15 cellular contexts compared by ENCODE assay signal in genomic region chr5:155211764-155212163, GRCh38.
A peak's percentile ranks its signal among the peaks of the same experiment; 100 is the strongest.
DNase-seq lines count a peak whose midpoint lies in the region; ATAC-seq lines count a peak whose summit lies in the region.
"Had no signal": no experiment of that assay in that cellular context is flagged by ENCODE, and none has a peak within 500 bp of the region (broad histone marks: within the 10 kb centered on the region; RNA-seq: fewer than 3 reads in every experiment).

No MANE protein-coding gene starts in this region.

- H3K4me1 Mint-ChIP-seq in stimulated activated memory B cell treated with anti-CD40 and anti-IgM and Interleukin-4, amounts not matched to agents 10 μg/mL and 1 μg/mL and 100 μg/mL, for 72 hours: peaks cover 4% of the 10 kb centered on the region
- H3K4me1 Mint-ChIP-seq: CD4-positive, CD25-positive, alpha-beta regulatory T cell had no signal

- no peak overlapping the region for H3K9ac ChIP-seq in HUES64 (ENCODE audit: low read depth, low read length)

- no peak overlapping the region for H3K4me3 ChIP-seq in HUES64 (ENCODE audit: low read length)
- H3K4me3 ChIP-seq: GM23338 had no signal

- H3K4me1 ChIP-seq in HUES64 (ENCODE audit: insufficient read depth, low read length): peaks cover 11% of the 10 kb centered on the region; the same call in 1 of the 2 replicates

- peaks cover 3% of the 10 kb centered on the region for H3K9me3 Mint-ChIP-seq in stimulated activated memory B cell treated with anti-CD40 and anti-IgM and Interleukin-4, amounts not matched to agents 10 μg/mL and 1 μg/mL and 100 μg/mL, for 72 hours

- ATAC-seq in stimulated activated memory B cell treated with anti-CD40 and anti-IgM and Interleukin-4, amounts not matched to agents 10 μg/mL and 1 μg/mL and 100 μg/mL, for 72 hours: peak; percentile 12
- ATAC-seq in HG02642 (IDR thresholded peaks at IDR 0.05; ENCODE audit: poor library complexity, unreplicated experiment) (no peak), GM21786 (IDR thresholded peaks at IDR 0.05; ENCODE audit: unreplicated experiment) (no peak)
- ATAC-seq: GM23338 had no signal

- H3K9me3 ChIP-seq in HUES64 (ENCODE audit: insufficient read depth, low read depth, low read length): no peaks in the 10 kb centered on the region

- 0 out of 2 replicates have a peak overlapping the region, but pooled peaks have one; percentile 45 for H3K27ac ChIP-seq in HUES64 (ENCODE audit: low read depth, low read length)
- H3K27ac ChIP-seq: 22Rv1 had no signal

- no peaks in the 10 kb centered on the region for H3K36me3 ChIP-seq in HUES64 (ENCODE audit: insufficient read depth, low read length)

- H3K36me3 Mint-ChIP-seq in stimulated activated memory B cell treated with anti-CD40 and anti-IgM and Interleukin-4, amounts not matched to agents 10 μg/mL and 1 μg/mL and 100 μg/mL, for 72 hours: no peaks in the 10 kb centered on the region
- H3K36me3 Mint-ChIP-seq: CD4-positive, CD25-positive, alpha-beta regulatory T cell had no signal

- DNase-seq in DMS 273 (lab: John Stamatoyannopoulos, UW; ENCODE audit: unreplicated experiment) (peak; percentile 12), DMS 273 treated with DMSO at 0.1 percent for 48 hours (lab: John Stamatoyannopoulos, UW) (no peak), NCI-H69 (lab: John Stamatoyannopoulos, UW) (peak; percentile 90), HT-29 (ENCODE audit: low spot score) (no peak)
- DNase-seq: CD4-positive, CD25-positive, alpha-beta regulatory T cell; DND-41; GDM1; H7; KBM-7 had no signal

- H3K27ac Mint-ChIP-seq in stimulated activated memory B cell treated with anti-CD40 and anti-IgM and Interleukin-4, amounts not matched to agents 10 μg/mL and 1 μg/mL and 100 μg/mL, for 72 hours: no peak overlapping the region
- H3K27ac Mint-ChIP-seq: CD4-positive, CD25-positive, alpha-beta regulatory T cell; GM23338 had no signal

- no peaks in the 10 kb centered on the region for H3K27me3 ChIP-seq in HUES64 (ENCODE audit: insufficient read depth, low read length)

- no peak overlapping the region for H3K4me3 Mint-ChIP-seq in stimulated activated memory B cell treated with anti-CD40 and anti-IgM and Interleukin-4, amounts not matched to agents 10 μg/mL and 1 μg/mL and 100 μg/mL, for 72 hours
- H3K4me3 Mint-ChIP-seq: CD4-positive, CD25-positive, alpha-beta regulatory T cell; GM23338 had no signal

- WGBS in HUES64: 80% methylated on average over 1 of the region's 1 CpG

- H3K27me3 Mint-ChIP-seq in stimulated activated memory B cell treated with anti-CD40 and anti-IgM and Interleukin-4, amounts not matched to agents 10 μg/mL and 1 μg/mL and 100 μg/mL, for 72 hours: no peaks in the 10 kb centered on the region
- H3K27me3 Mint-ChIP-seq: CD4-positive, CD25-positive, alpha-beta regulatory T cell had no signal

Comparison
In these comparisons a context has a peak if more than half of its experiments do, and no peak if none do; other contexts are left out.
1. DNase-seq: peak in DMS 273 (single experiment) and NCI-H69 (single experiment); none in DMS 273 treated with DMSO at 0.1 percent for 48 hours (single experiment) and HT-29 (single experiment).